In genomic region chr2:178397002-178397605, GRCh38 we compare ENCODE assay signal across 10 cellular contexts. TPM values are rescaled to one million over a fixed set of nuclear protein-coding genes. Genes with fewer than 3 reads are reported as not detected.
DNase-seq lines count a peak whose midpoint lies in the region; ATAC-seq and TF ChIP-seq lines count a peak whose summit lies in the region.
"Had no signal": no experiment of that assay in that cellular context is flagged by ENCODE, and none has a peak within 500 bp of the region (broad histone marks: within the 10 kb centered on the region; RNA-seq: fewer than 3 reads in every experiment).

No MANE protein-coding gene starts in this region.

- H3K18ac ChIP-seq in IMR-90 (ENCODE audit: low read depth, low read length) = no peak overlapping the region

- H3K9ac ChIP-seq in IMR-90 (ENCODE audit: low read depth, low read length) = no peak overlapping the region

- H3K4me1 ChIP-seq in IMR-90 (ENCODE audit: control insufficient read depth, insufficient read depth, low read length) (no peaks in the 10 kb centered on the region), Panc1 (ENCODE audit: control insufficient read depth, insufficient read depth, low read length) (no peaks in the 10 kb centered on the region)

- H2AK5ac ChIP-seq in IMR-90 (ENCODE audit: low read depth, low read length) = no peak overlapping the region

- H3K4me3 Mint-ChIP-seq in neural crest cell = no peak overlapping the region
- H3K4me3 Mint-ChIP-seq: activated naive CD4-positive, alpha-beta T cell treated with anti-CD3 and anti-CD28 coated beads, Interleukin-2, amount 50 U/mL, for 24 hours; CD8-positive, alpha-beta memory T cell had no signal

- H2BK120ac ChIP-seq in IMR-90 (ENCODE audit: low read depth, low read length) = no peak overlapping the region

- CTCF ChIA-PET in IMR-90 (lab: Yijun Ruan, JAX) (interaction anchor here (0.5 to 2.0 kb wide), 8 partner anchors 8 to 288 kb away, joined by 3 to 8 read pairs (median 3); no protein-coding TSS in a partner anchor), Panc1 (lab: Charles Lee) (interaction anchor here (0.6 to 0.8 kb wide), 2 partner anchors 10 to 18 kb away, joined by 3 to 5 read pairs; no protein-coding TSS in a partner anchor)

- H3K79me1 ChIP-seq in IMR-90 (ENCODE audit: low read depth in 1 of 2, low read length in 2 of 2) = no peaks in the 10 kb centered on the region

- peak; percentile 68 for DNase-seq in NCI-H2029 treated with DMSO at 0.1 percent for 48 hours (lab: John Stamatoyannopoulos, UW)
- no peak for DNase-seq in NCI-H2029 (lab: John Stamatoyannopoulos, UW)
- DNase-seq in IMR-90 = peak; percentile 55
- DNase-seq in Panc1 (ENCODE audit: low read depth, low spot score) = peak; percentile 32
- no peak for DNase-seq in neural crest cell (ENCODE audit: low read depth, low spot score)
- DNase-seq in posterior cingulate gyrus = no peak

- in situ Hi-C loops in IMR-90 (cut with MboI; ENCODE audit: low sequenced_read_pairs) = no loop called here
- in situ Hi-C loops in Panc1 (cut with HindIII; ENCODE audit: low pct_unique_long_range_greater_than_20kb, low sequenced_read_pairs) = no loop called here

- H3K27me3 ChIP-seq in IMR-90 (ENCODE audit: control insufficient read depth, insufficient read depth, low read length) (no peaks in the 10 kb centered on the region), Panc1 (ENCODE audit: control insufficient read depth, insufficient read depth, low read length) (no peaks in the 10 kb centered on the region)

- H3K4me2 ChIP-seq in IMR-90 (ENCODE audit: low read depth, low read length) = no peak overlapping the region

- no peak overlapping the region for H2BK15ac ChIP-seq in IMR-90 (ENCODE audit: low read depth, low read length)

- H4K8ac ChIP-seq in IMR-90 (ENCODE audit: low read depth in 2 of 2, low read length in 2 of 2) = no peak overlapping the region

- no peaks in the 10 kb centered on the region for H3K27me3 Mint-ChIP-seq in neural crest cell (ENCODE audit: low read depth)

- H3K9me3 Mint-ChIP-seq in neural crest cell = no peaks in the 10 kb centered on the region
- H3K9me3 Mint-ChIP-seq: activated naive CD4-positive, alpha-beta T cell treated with anti-CD3 and anti-CD28 coated beads, Interleukin-2, amount 50 U/mL, for 24 hours; CD8-positive, alpha-beta memory T cell had no signal

- TF ChIP-seq CTCF in IMR-90 (conservative IDR thresholded peaks at IDR 0.05; ENCODE audit: low read depth, low read length) = peak; percentile 70
- peak; percentile 74; the same call in 1 of the 2 replicates for TF ChIP-seq CTCF in Panc1 (IDR thresholded peaks at IDR 0.05)
- peak; percentile 84 for TF ChIP-seq CTCF in neural crest cell (conservative IDR thresholded peaks at IDR 0.05)

- H3K4ac ChIP-seq in IMR-90 (ENCODE audit: low read depth, low read length) = no peak overlapping the region

- H3K36me3 ChIP-seq in IMR-90 (ENCODE audit: control insufficient read depth, insufficient read depth, low read length) (no peaks in the 10 kb centered on the region), Panc1 (ENCODE audit: control insufficient read depth, insufficient read depth, low read length) (no peaks in the 10 kb centered on the region)

- H2BK5ac ChIP-seq in IMR-90 (ENCODE audit: low read depth, low read length, poor library complexity, severe bottlenecking) = no peak overlapping the region

- H3K56ac ChIP-seq in IMR-90 (ENCODE audit: extremely low read depth, insufficient read depth, low read length) = no peak overlapping the region

- no peak overlapping the region for H4K91ac ChIP-seq in IMR-90 (ENCODE audit: insufficient read depth, low read depth, low read length)

- ATAC-seq in GM21723 (IDR thresholded peaks at IDR 0.05; ENCODE audit: unreplicated experiment) (peak; percentile 95), IMR-90 (ENCODE audit: low read depth) (peak; percentile 66), Panc1 (peak; percentile 85), esophagus mucosa (peak; percentile 49)

- TF ChIP-seq RAD21 in IMR-90 (IDR thresholded peaks at IDR 0.05; ENCODE audit: low read length) = peak; percentile 45

- no peak overlapping the region for H2AFZ ChIP-seq in IMR-90 (replicated peaks; ENCODE audit: low read length, poor library complexity)

- no peak overlapping the region for H3K27ac Mint-ChIP-seq in neural crest cell (ENCODE audit: unreplicated experiment)
- H3K27ac Mint-ChIP-seq: activated naive CD4-positive, alpha-beta T cell treated with anti-CD3 and anti-CD28 coated beads, Interleukin-2, amount 50 U/mL, for 24 hours; CD8-positive, alpha-beta memory T cell had no signal

- no CpG with 5 or more reads among the region's 7 CpGs for WGBS in IMR-90 (ENCODE audit: extremely low coverage in 2 of 2, insufficient read length in 1 of 2), 2 experiments

- no peak for TF ChIP-seq POLR2A in IMR-90 (IDR thresholded peaks at IDR 0.05; ENCODE audit: low read depth, low read length)

- H3K14ac ChIP-seq in IMR-90 (replicated peaks; ENCODE audit: low read depth, low read length) = no peak overlapping the region

- H4K20me1 ChIP-seq in IMR-90 (ENCODE audit: insufficient read depth, low read length) = no peaks in the 10 kb centered on the region

- no peaks in the 10 kb centered on the region for H3K4me1 Mint-ChIP-seq in neural crest cell
- H3K4me1 Mint-ChIP-seq: activated naive CD4-positive, alpha-beta T cell treated with anti-CD3 and anti-CD28 coated beads, Interleukin-2, amount 50 U/mL, for 24 hours; CD8-positive, alpha-beta memory T cell had no signal

- no peak overlapping the region for H2AK9ac ChIP-seq in IMR-90 (replicated peaks; ENCODE audit: low read depth, low read length, poor library complexity)

- no peak overlapping the region for H2BK20ac ChIP-seq in IMR-90 (ENCODE audit: low read depth, low read length)

- no peaks in the 10 kb centered on the region for H3K9me1 ChIP-seq in IMR-90 (ENCODE audit: insufficient read depth, low read length)

- no peaks in the 10 kb centered on the region for H3K36me3 Mint-ChIP-seq in neural crest cell (ENCODE audit: low read depth)
- H3K36me3 Mint-ChIP-seq: activated naive CD4-positive, alpha-beta T cell treated with anti-CD3 and anti-CD28 coated beads, Interleukin-2, amount 50 U/mL, for 24 hours; CD8-positive, alpha-beta memory T cell had no signal

- H3K9me3 ChIP-seq in IMR-90 (ENCODE audit: control insufficient read depth, insufficient read depth, low read length) (no peaks in the 10 kb centered on the region), Panc1 (ENCODE audit: control insufficient read depth, insufficient read depth, low read depth, low read length) (no peaks in the 10 kb centered on the region)

- no peak overlapping the region for H4K5ac ChIP-seq in IMR-90 (ENCODE audit: low read depth, low read length)

- H3K4me3 ChIP-seq in IMR-90 (ENCODE audit: insufficient read depth, low read depth, low read length) (no peak overlapping the region), Panc1 (ENCODE audit: low read depth in 2 of 2, low read length in 2 of 2) (no peak overlapping the region)

- intact Hi-C loops in IMR-90 (cut with micrococcal nuclease) = no loop called here
- intact Hi-C loops in Panc1 (cut with micrococcal nuclease; ENCODE audit: unreplicated experiment) = loop anchor here (2.0 to 5.0 kb wide), 2 partner anchors 18 to 285 kb away; partner anchors contain the start of gene RBM45
- intact Hi-C loops in posterior cingulate gyrus (cut with DNase I) = no loop called here

- dilution Hi-C loops in IMR-90 (cut with HindIII; ENCODE audit: low sequenced_read_pairs, unreplicated experiment) = no loop called here

- POLR2A ChIA-PET in IMR-90 (lab: Charles Lee; ENCODE audit: unreplicated experiment) = no interaction called here
- POLR2A ChIA-PET in Panc1 (lab: Charles Lee) = no interaction called here

- no peak overlapping the region for H3K23ac ChIP-seq in IMR-90 (ENCODE audit: low read depth, low read length)

- H3K27ac ChIP-seq in IMR-90 (ENCODE audit: insufficient read depth, low read length) (no peak overlapping the region), Panc1 (ENCODE audit: low read length) (no peak overlapping the region)

- BruUV-seq in IMR-90 (replicated peaks; lab: Mats Ljungman, UMichigan) (no TSS peak), Panc1 (replicated peaks; lab: Mats Ljungman, UMichigan) (no TSS peak)

TF ChIP-seq in IMR-90, 13 proteins besides CTCF, POLR2A, EP300 and RAD21 (continues in another document):
- TF ChIP-seq ELK1 (IDR thresholded peaks at IDR 0.05; ENCODE audit: borderline replicate concordance, low read depth, low read length) (no peak), NFE2L2 (IDR thresholded peaks at IDR 0.05; ENCODE audit: low read depth, low read length) (no peak), USF2 (IDR thresholded peaks at IDR 0.05; ENCODE audit: low read depth, low read length) (no peak), CEBPB (IDR thresholded peaks at IDR 0.05; ENCODE audit: low read depth, low read length) (peak; percentile 67), MXI1 (IDR thresholded peaks at IDR 0.05; ENCODE audit: borderline replicate concordance, low read depth, low read length) (no peak)

RNA-seq across cellular contexts. Expression of gene PRKRA, which starts 53.9 kb away (rescaled TPM):
- 53.6 and 55.5 TPM in 2 replicates for total RNA-seq in IMR-90 (2012; rRNA removed)
- 39.5 and 41.7 TPM in 2 replicates for polyA plus RNA-seq in IMR-90 (2012; rRNA removed)
- 9.7 and 29.0 TPM in 2 replicates for polyA plus RNA-seq in IMR-90 (2012; cell fraction: cytosol; rRNA removed)
- 29.1 and 41.4 TPM in 2 replicates for polyA plus RNA-seq in IMR-90 (2012; cell fraction: nucleus; rRNA removed; ENCODE audit: low replicate concordance)
- total RNA-seq in Panc1 (2021; ENCODE audit: unreplicated experiment) = 59.4 TPM
- polyA plus RNA-seq in Panc1 (2012; ENCODE audit: insufficient read length) = 62.4 TPM
- total RNA-seq in esophagus mucosa = 25.3 TPM
- total RNA-seq in neural crest cell = 91.9 and 96.3 TPM in 2 replicates

RNA-seq across cellular contexts. Expression of gene PJVK, which starts 54.1 kb away (rescaled TPM):
- total RNA-seq in IMR-90 (2012; rRNA removed) (0.28 and 0.72 TPM in 2 replicates), Panc1 (2021; ENCODE audit: unreplicated experiment) (3.7 TPM), esophagus mucosa (1.4 TPM), neural crest cell (5.8 and 6.2 TPM in 2 replicates)
- 1.9 and 2.4 TPM in 2 replicates for polyA plus RNA-seq in IMR-90 (2012; rRNA removed)
- 0.04 and 0.09 TPM in 2 replicates for polyA plus RNA-seq in IMR-90 (2012; cell fraction: cytosol; rRNA removed)
- polyA plus RNA-seq in IMR-90 (2012; cell fraction: nucleus; rRNA removed; ENCODE audit: low replicate concordance) = 2.8 and 24.7 TPM in 2 replicates
- polyA plus RNA-seq in Panc1 (2012; ENCODE audit: insufficient read length) = 2.5 TPM
- polyA plus RNA-seq: CD8-positive, alpha-beta memory T cell had no signal

Comparison
In these comparisons a context has a peak if more than half of its experiments do, and no peak if none do; other contexts are left out.
1. DNase-seq: peak in NCI-H2029 treated with DMSO at 0.1 percent for 48 hours (single experiment), IMR-90 (single experiment) and Panc1 (single experiment); none in NCI-H2029 (single experiment), neural crest cell (single experiment) and posterior cingulate gyrus (0 of 10).
2. Peak in every context shown above with its lines, with median percentiles within 50 percentile points of each other: ATAC-seq and CTCF ChIP-seq.